35 cellular contexts compared by ENCODE assay signal in genomic region chr11:78676026-78676557, GRCh38.
"Had no signal": no experiment of that assay in that cellular context is flagged by ENCODE, and none has a peak within 500 bp of the region (broad histone marks: within the 10 kb centered on the region; RNA-seq: fewer than 3 reads in every experiment).

No MANE protein-coding gene starts in this region.

- H3K27me3 Mint-ChIP-seq: activated CD4-positive, alpha-beta memory T cell treated with anti-CD3 and anti-CD28 coated beads, Interleukin-2, amount 10 ng/mL, durations not matched to agents 7 days and 5 days; activated CD4-positive, alpha-beta T cell treated with anti-CD3 and anti-CD28 coated beads for 36 hours; activated CD4-positive, alpha-beta T cell treated with anti-CD3 and anti-CD28 coated beads, Interleukin-2, amount 10 ng/mL, durations not matched to agents 7 days and 5 days; activated CD8-positive, alpha-beta memory T cell treated with anti-CD3 and anti-CD28 coated beads, Interleukin-2, amount 10 ng/mL, durations not matched to agents 7 days and 5 days; activated naive CD4-positive, alpha-beta T cell treated with anti-CD3 and anti-CD28 coated beads, Interleukin-2, amount 10 ng/mL, durations not matched to agents 7 days and 5 days; activated naive CD4-positive, alpha-beta T cell treated with anti-CD3 and anti-CD28 coated beads, Interleukin-2, amount 50 U/mL, for 24 hours; activated naive CD8-positive, alpha-beta T cell; activated naive CD8-positive, alpha-beta T cell treated with anti-CD3 and anti-CD28 coated beads, Interleukin-2, amount 10 ng/mL, durations not matched to agents 7 days and 5 days; activated T-cell treated with anti-CD3 and anti-CD28 coated beads, Interleukin-2, amount 50 U/mL, for 24 hours; brain; T-cell had no signal

- H3K4me3 ChIP-seq: ascending aorta, cardiac muscle cell had no signal

- H3K4me1 ChIP-seq: ascending aorta had no signal

- H3K36me3 ChIP-seq: cardiac muscle cell had no signal

- H3K27me3 ChIP-seq: ascending aorta, cardiac muscle cell had no signal

- FAIRE-seq: bronchial epithelial cell, TTC549 had no signal

- H3K4me1 Mint-ChIP-seq: activated CD4-positive, alpha-beta memory T cell treated with anti-CD3 and anti-CD28 coated beads, Interleukin-2, amount 10 ng/mL, durations not matched to agents 7 days and 5 days; activated CD4-positive, alpha-beta T cell treated with anti-CD3 and anti-CD28 coated beads for 36 hours; activated CD4-positive, alpha-beta T cell treated with anti-CD3 and anti-CD28 coated beads, Interleukin-2, amount 10 ng/mL, durations not matched to agents 7 days and 5 days; activated CD8-positive, alpha-beta memory T cell treated with anti-CD3 and anti-CD28 coated beads, Interleukin-2, amount 10 ng/mL, durations not matched to agents 7 days and 5 days; activated naive CD4-positive, alpha-beta T cell treated with anti-CD3 and anti-CD28 coated beads, Interleukin-2, amount 10 ng/mL, durations not matched to agents 7 days and 5 days; activated naive CD4-positive, alpha-beta T cell treated with anti-CD3 and anti-CD28 coated beads, Interleukin-2, amount 50 U/mL, for 24 hours; activated naive CD8-positive, alpha-beta T cell treated with anti-CD3 and anti-CD28 coated beads, Interleukin-2, amount 10 ng/mL, durations not matched to agents 7 days and 5 days; activated naive CD8-positive, alpha-beta T cell treated with anti-CD3 and anti-CD28 coated beads, Interleukin-2, amount 50 U/mL, for 24 hours; brain; central memory CD8-positive, alpha-beta T cell; T-cell; T-helper 17 cell had no signal

- H3K27ac ChIP-seq: ascending aorta, cardiac muscle cell, VCaP had no signal

- H3K9me3 Mint-ChIP-seq: activated CD4-positive, alpha-beta memory T cell treated with anti-CD3 and anti-CD28 coated beads, Interleukin-2, amount 10 ng/mL, durations not matched to agents 7 days and 5 days; activated CD4-positive, alpha-beta T cell treated with anti-CD3 and anti-CD28 coated beads, Interleukin-2, amount 10 ng/mL, durations not matched to agents 7 days and 5 days; activated naive CD4-positive, alpha-beta T cell treated with anti-CD3 and anti-CD28 coated beads, Interleukin-2, amount 10 ng/mL, durations not matched to agents 7 days and 5 days; activated naive CD4-positive, alpha-beta T cell treated with anti-CD3 and anti-CD28 coated beads, Interleukin-2, amount 50 U/mL, for 24 hours; activated naive CD8-positive, alpha-beta T cell treated with anti-CD3 and anti-CD28 coated beads, Interleukin-2, amount 10 ng/mL, durations not matched to agents 7 days and 5 days; activated naive CD8-positive, alpha-beta T cell treated with anti-CD3 and anti-CD28 coated beads, Interleukin-2, amount 50 U/mL, for 24 hours; activated T-cell treated with anti-CD3 and anti-CD28 coated beads, Interleukin-2, amount 50 U/mL, for 24 hours; activated T-helper 2 cell treated with anti-CD3 and anti-CD28 coated beads, Interferon-gamma antibody, Interleukin-2, Interleukin-4, amounts not matched to agents 10 μg/mL and 5 μg/mL and 100 μg/mL, durations not matched to agents 14 hours and 24 hours and 36 hours; central memory CD8-positive, alpha-beta T cell; T-cell had no signal

- H3K9me3 ChIP-seq: ascending aorta had no signal

- ATAC-seq: activated CD4-positive, alpha-beta T cell treated with anti-CD3 and anti-CD28 coated beads for 36 hours; activated CD4-positive, CD25-positive, alpha-beta regulatory T cell treated with anti-CD3 and anti-CD28 coated beads, Interleukin-2, amount 50 U/mL, for 24 hours; activated CD8-positive, alpha-beta memory T cell treated with anti-CD3 and anti-CD28 coated beads, Interleukin-2, amount 10 ng/mL, durations not matched to agents 7 days and 5 days; activated CD8-positive, alpha-beta T cell treated with anti-CD3 and anti-CD28 coated beads, Interleukin-2, amount 10 ng/mL, durations not matched to agents 7 days and 5 days; activated naive CD8-positive, alpha-beta T cell treated with anti-CD3 and anti-CD28 coated beads, Interleukin-2, amount 50 U/mL, for 24 hours; T-cell; T-helper 17 cell had no signal

- H3K27ac Mint-ChIP-seq: activated CD4-positive, alpha-beta memory T cell treated with anti-CD3 and anti-CD28 coated beads, Interleukin-2, amount 10 ng/mL, durations not matched to agents 7 days and 5 days; activated CD4-positive, alpha-beta T cell treated with anti-CD3 and anti-CD28 coated beads for 36 hours; activated CD4-positive, alpha-beta T cell treated with anti-CD3 and anti-CD28 coated beads, Interleukin-2, amount 10 ng/mL, durations not matched to agents 7 days and 5 days; activated CD8-positive, alpha-beta memory T cell treated with anti-CD3 and anti-CD28 coated beads, Interleukin-2, amount 10 ng/mL, durations not matched to agents 7 days and 5 days; activated CD8-positive, alpha-beta T cell treated with anti-CD3 and anti-CD28 coated beads, Interleukin-2, amount 10 ng/mL, durations not matched to agents 7 days and 5 days; activated naive CD4-positive, alpha-beta T cell treated with anti-CD3 and anti-CD28 coated beads, Interleukin-2, amount 10 ng/mL, durations not matched to agents 7 days and 5 days; activated naive CD4-positive, alpha-beta T cell treated with anti-CD3 and anti-CD28 coated beads, Interleukin-2, amount 50 U/mL, for 24 hours; activated naive CD8-positive, alpha-beta T cell; activated naive CD8-positive, alpha-beta T cell treated with anti-CD3 and anti-CD28 coated beads, Interleukin-2, amount 10 ng/mL, durations not matched to agents 7 days and 5 days; activated naive CD8-positive, alpha-beta T cell treated with anti-CD3 and anti-CD28 coated beads, Interleukin-2, amount 50 U/mL, for 24 hours; activated T-cell treated with anti-CD3 and anti-CD28 coated beads, Interleukin-2, amount 50 U/mL, for 24 hours; activated T-helper 2 cell treated with anti-CD3 and anti-CD28 coated beads, Interferon-gamma antibody, Interleukin-2, Interleukin-4, amounts not matched to agents 10 μg/mL and 5 μg/mL and 100 μg/mL, durations not matched to agents 14 hours and 24 hours and 36 hours; brain; T-cell; T-helper 17 cell had no signal

- H3K36me3 Mint-ChIP-seq: activated CD8-positive, alpha-beta memory T cell treated with anti-CD3 and anti-CD28 coated beads, Interleukin-2, amount 10 ng/mL, durations not matched to agents 7 days and 5 days; activated naive CD4-positive, alpha-beta T cell treated with anti-CD3 and anti-CD28 coated beads, Interleukin-2, amount 10 ng/mL, durations not matched to agents 7 days and 5 days; activated naive CD4-positive, alpha-beta T cell treated with anti-CD3 and anti-CD28 coated beads, Interleukin-2, amount 50 U/mL, for 24 hours; activated naive CD8-positive, alpha-beta T cell; activated naive CD8-positive, alpha-beta T cell treated with anti-CD3 and anti-CD28 coated beads, Interleukin-2, amount 10 ng/mL, durations not matched to agents 7 days and 5 days; T-cell had no signal

- H3K4me3 Mint-ChIP-seq: activated CD4-positive, alpha-beta memory T cell treated with anti-CD3 and anti-CD28 coated beads, Interleukin-2, amount 10 ng/mL, durations not matched to agents 7 days and 5 days; activated CD4-positive, alpha-beta T cell treated with anti-CD3 and anti-CD28 coated beads for 36 hours; activated CD4-positive, alpha-beta T cell treated with anti-CD3 and anti-CD28 coated beads, Interleukin-2, amount 10 ng/mL, durations not matched to agents 7 days and 5 days; activated CD8-positive, alpha-beta memory T cell treated with anti-CD3 and anti-CD28 coated beads, Interleukin-2, amount 10 ng/mL, durations not matched to agents 7 days and 5 days; activated CD8-positive, alpha-beta T cell treated with anti-CD3 and anti-CD28 coated beads, Interleukin-2, amount 10 ng/mL, durations not matched to agents 7 days and 5 days; activated naive CD4-positive, alpha-beta T cell treated with anti-CD3 and anti-CD28 coated beads, Interleukin-2, amount 10 ng/mL, durations not matched to agents 7 days and 5 days; activated naive CD4-positive, alpha-beta T cell treated with anti-CD3 and anti-CD28 coated beads, Interleukin-2, amount 50 U/mL, for 24 hours; activated naive CD8-positive, alpha-beta T cell; activated naive CD8-positive, alpha-beta T cell treated with anti-CD3 and anti-CD28 coated beads, Interleukin-2, amount 10 ng/mL, durations not matched to agents 7 days and 5 days; activated naive CD8-positive, alpha-beta T cell treated with anti-CD3 and anti-CD28 coated beads, Interleukin-2, amount 50 U/mL, for 24 hours; activated T-cell treated with anti-CD3 and anti-CD28 coated beads, Interleukin-2, amount 50 U/mL, for 24 hours; brain; central memory CD8-positive, alpha-beta T cell; T-cell; T-helper 17 cell had no signal

- DNase-seq: activated CD4-positive, alpha-beta memory T cell treated with anti-CD3 and anti-CD28 coated beads, Interleukin-2, amount 10 ng/mL, durations not matched to agents 7 days and 5 days; activated CD4-positive, alpha-beta T cell treated with anti-CD3 and anti-CD28 coated beads for 1 hour; activated CD4-positive, alpha-beta T cell treated with anti-CD3 and anti-CD28 coated beads for 36 hours; activated CD4-positive, alpha-beta T cell treated with anti-CD3 and anti-CD28 coated beads for 48 hours; activated CD4-positive, alpha-beta T cell treated with anti-CD3 and anti-CD28 coated beads, Interleukin-2, amount 10 ng/mL, durations not matched to agents 7 days and 5 days; activated CD4-positive, alpha-beta T cell treated with anti-CD3 and anti-CD28 coated beads, Interleukin-2, amount 50 U/mL, for 48 hours; activated CD4-positive, CD25-positive, alpha-beta regulatory T cell; activated CD8-positive, alpha-beta memory T cell treated with anti-CD3 and anti-CD28 coated beads for 24 hours; activated CD8-positive, alpha-beta memory T cell treated with anti-CD3 and anti-CD28 coated beads, Interleukin-2, amount 10 ng/mL, durations not matched to agents 7 days and 5 days; activated CD8-positive, alpha-beta memory T cell treated with anti-CD3 and anti-CD28 coated beads, Interleukin-2, amount 50 U/mL, for 48 hours; activated CD8-positive, alpha-beta T cell treated with anti-CD3 and anti-CD28 coated beads, Interleukin-2, amount 10 ng/mL, durations not matched to agents 7 days and 5 days; activated effector memory CD4-positive, alpha-beta T cell treated with Interleukin-2 at 50 U/mL for 16 hours; activated gamma-delta T cell; activated naive CD4-positive, alpha-beta T cell treated with anti-CD3 and anti-CD28 coated beads, Interleukin-2, amount 10 ng/mL, durations not matched to agents 7 days and 5 days; activated naive CD4-positive, alpha-beta T cell treated with Interleukin-2 at 50 U/mL for 16 hours; activated naive CD8-positive, alpha-beta T cell treated with anti-CD3 and anti-CD28 coated beads, Interleukin-2, amount 10 ng/mL, durations not matched to agents 7 days and 5 days; activated naive CD8-positive, alpha-beta T cell treated with anti-CD3 and anti-CD28 coated beads, Interleukin-2, amount 50 U/mL, for 24 hours; activated T-cell treated with anti-CD3 and anti-CD28 coated beads, Interleukin-2, amount 50 U/mL, for 24 hours; activated T-cell treated with anti-CD3 and anti-CD28 coated beads, Interleukin-2, amount 50 U/mL, for 48 hours; amygdala; caudate nucleus; T-cell; T-helper 17 cell; T-helper 9 cell had no signal
